Comparison of ENCODE assay signal across 9 cellular contexts in genomic region chr3:54427951-54428871, GRCh38.
DNase-seq lines count a peak whose midpoint lies in the region; ATAC-seq and TF ChIP-seq lines count a peak whose summit lies in the region.
"Had no signal": no experiment of that assay in that cellular context is flagged by ENCODE, and none has a peak within 500 bp of the region (broad histone marks: within the 10 kb centered on the region; RNA-seq: fewer than 3 reads in every experiment).

No MANE protein-coding gene starts in this region.

- peaks cover 0 to 2% (median 0%) of the 10 kb centered on the region in 9 donors for H3K27me3 ChIP-seq in heart left ventricle

- TF ChIP-seq CTCF in heart left ventricle (IDR thresholded peaks at IDR 0.05), result peak; percentile 68 to 89 (median 76)

- H3K27ac Mint-ChIP-seq in activated naive CD8-positive, alpha-beta T cell treated with anti-CD3 and anti-CD28 coated beads for 36 hours, result no peak overlapping the region

- peaks cover 3% of the 10 kb centered on the region for H3K27me3 Mint-ChIP-seq in activated naive CD8-positive, alpha-beta T cell treated with anti-CD3 and anti-CD28 coated beads for 36 hours

- peaks cover 0 to 6% (median 0%) of the 10 kb centered on the region in 12 donors for H3K4me1 ChIP-seq in heart left ventricle

- no peak for TF ChIP-seq POLR2A in heart left ventricle (IDR thresholded peaks at IDR 0.05)

- no peaks in the 10 kb centered on the region for H3K4me1 Mint-ChIP-seq in activated naive CD8-positive, alpha-beta T cell treated with anti-CD3 and anti-CD28 coated beads for 36 hours

- DNase-seq in EL (peak; percentile 60), NCI-H446 (lab: John Stamatoyannopoulos, UW) (peak; percentile 19 to 58), heart left ventricle (peak in 4 of 5 donors; percentile 32 to 44 (median 39)), renal cortical epithelial cell (ENCODE audit: low read depth) (peak; percentile 74)
- peak; percentile 24 for DNase-seq in activated naive CD8-positive, alpha-beta T cell treated with anti-CD3 and anti-CD28 coated beads for 36 hours

- intact Hi-C loops in heart left ventricle (cut with DNase I), result loop anchor here in 7 of 10 donors (5.0 to 10.0 kb wide), 6 partner anchors 427 to 1827 kb away; no protein-coding TSS in a partner anchor

- H3K27ac ChIP-seq in heart left ventricle, result no peak overlapping the region

- ATAC-seq in HG02678 (IDR thresholded peaks at IDR 0.05; ENCODE audit: unreplicated experiment), result peak; percentile 61
- peak in 1 of 4 donors; percentile 52 for ATAC-seq in heart left ventricle
- ATAC-seq in HG03196 (IDR thresholded peaks at IDR 0.05; ENCODE audit: unreplicated experiment), result no peak
- no peak for ATAC-seq in GM18519 (IDR thresholded peaks at IDR 0.05; ENCODE audit: low FRiP score, unreplicated experiment)
- ATAC-seq: activated naive CD4-positive, alpha-beta T cell treated with anti-CD3 and anti-CD28 coated beads, Interleukin-2, amount 50 U/mL, for 72 hours had no signal

- no peaks in the 10 kb centered on the region for H3K9me3 ChIP-seq in heart left ventricle

- H3K4me3 ChIP-seq in heart left ventricle, result peak overlapping the region in 1 of 12 donors; percentile 17

- H3K36me3 Mint-ChIP-seq in activated naive CD8-positive, alpha-beta T cell treated with anti-CD3 and anti-CD28 coated beads for 36 hours, result no peaks in the 10 kb centered on the region
- H3K36me3 Mint-ChIP-seq: activated naive CD4-positive, alpha-beta T cell treated with anti-CD3 and anti-CD28 coated beads, Interleukin-2, amount 50 U/mL, for 72 hours had no signal

- WGBS in heart left ventricle, 4 donors, result 41 to 46% (median 42%) methylated on average over 9 of the region's 9 CpGs

- H3K36me3 ChIP-seq in heart left ventricle, result no peaks in the 10 kb centered on the region

- no peak overlapping the region for H3K4me3 Mint-ChIP-seq in activated naive CD8-positive, alpha-beta T cell treated with anti-CD3 and anti-CD28 coated beads for 36 hours

- H3K9me3 Mint-ChIP-seq in activated naive CD8-positive, alpha-beta T cell treated with anti-CD3 and anti-CD28 coated beads for 36 hours, result no peaks in the 10 kb centered on the region
- H3K9me3 Mint-ChIP-seq: activated naive CD4-positive, alpha-beta T cell treated with anti-CD3 and anti-CD28 coated beads, Interleukin-2, amount 50 U/mL, for 72 hours had no signal

Comparison
In these comparisons a context has a peak if more than half of its experiments do, and no peak if none do; other contexts are left out.
1. DNase-seq: peak in every context shown above with its lines; median percentile 74 in renal cortical epithelial cell; 60 in EL; 39 in heart left ventricle; 38 in NCI-H446; 24 in activated naive CD8-positive, alpha-beta T cell treated with anti-CD3 and anti-CD28 coated beads for 36 hours.